In genomic region chr9:304519-305185, GRCh38 we compare ENCODE assay signal across 1 cellular context.
TF ChIP-seq lines count a peak whose summit lies in the region.

No MANE protein-coding gene starts in this region.

TF ChIP-seq in WTC11, 78 proteins besides CTCF, POLR2A, EP300 and RAD21 (continued from another document):
- TF ChIP-seq HMGXB4 (CRISPR knock-in tag; IDR thresholded peaks at IDR 0.05): no peak
- no peak for TF ChIP-seq GRHL2 (CRISPR knock-in tag; IDR thresholded peaks at IDR 0.05; ENCODE audit: insufficient replicate concordance, severe bottlenecking)
- TF ChIP-seq RELA (CRISPR knock-in tag; IDR thresholded peaks at IDR 0.05; ENCODE audit: borderline replicate concordance): no peak
- no peak for TF ChIP-seq NR3C1 (CRISPR knock-in tag; conservative IDR thresholded peaks at IDR 0.05; ENCODE audit: low read depth)
- TF ChIP-seq USF1 (CRISPR knock-in tag; IDR thresholded peaks at IDR 0.05): no peak
- no peak for TF ChIP-seq PREB (CRISPR knock-in tag; IDR thresholded peaks at IDR 0.05; ENCODE audit: borderline replicate concordance)
- TF ChIP-seq SMAD4 (CRISPR knock-in tag; IDR thresholded peaks at IDR 0.05): no peak
- no peak for TF ChIP-seq NR2C2 (CRISPR knock-in tag; IDR thresholded peaks at IDR 0.05)
